Comparison of ENCODE assay signal across 21 cellular contexts in genomic region chr3:128179474-128179819, GRCh38. TPM values are rescaled to one million over a fixed set of nuclear protein-coding genes. Genes with fewer than 3 reads are reported as not detected.
DNase-seq lines count a peak whose midpoint lies in the region; ATAC-seq and TF ChIP-seq lines count a peak whose summit lies in the region.
"Had no signal": no experiment of that assay in that cellular context is flagged by ENCODE, and none has a peak within 500 bp of the region (broad histone marks: within the 10 kb centered on the region; RNA-seq: fewer than 3 reads in every experiment).

No MANE protein-coding gene starts in this region.

- no peaks in the 10 kb centered on the region for H3K27me3 Mint-ChIP-seq in chondrocyte (ENCODE audit: low read depth)
- H3K27me3 Mint-ChIP-seq: activated CD8-positive, alpha-beta memory T cell treated with anti-CD3 and anti-CD28 coated beads, Interleukin-2, amount 10 ng/mL, durations not matched to agents 7 days and 5 days; stimulated activated naive B cell treated with anti-CD40 and anti-IgM and Interleukin-4, amounts not matched to agents 10 μg/mL and 1 μg/mL and 100 μg/mL, for 72 hours had no signal

- H3K27me3 ChIP-seq in MG63 = no peaks in the 10 kb centered on the region
- H3K27me3 ChIP-seq in left lung = no peaks in the 10 kb centered on the region
- no peaks in the 10 kb centered on the region for H3K27me3 ChIP-seq in subcutaneous abdominal adipose tissue (ENCODE audit: control insufficient read depth in 5 of 5, insufficient read depth in 4 of 5, low read length in 5 of 5)
- H3K27me3 ChIP-seq: brain microvascular endothelial cell, right atrium auricular region, transverse colon had no signal

- peak overlapping the region; percentile 6 for H3K4me3 Mint-ChIP-seq in chondrocyte (ENCODE audit: unreplicated experiment)
- H3K4me3 Mint-ChIP-seq: activated CD8-positive, alpha-beta memory T cell treated with anti-CD3 and anti-CD28 coated beads, Interleukin-2, amount 10 ng/mL, durations not matched to agents 7 days and 5 days; stimulated activated naive B cell treated with anti-CD40 and anti-IgM and Interleukin-4, amounts not matched to agents 10 μg/mL and 1 μg/mL and 100 μg/mL, for 72 hours had no signal

- intact Hi-C loops in left lung (cut with DNase I) = loop anchor here in 1 of 2 donors (10.0 kb wide), 1 partner anchor 315 kb away; the partner anchor contains the start of gene GATA2

- H3K27ac Mint-ChIP-seq in chondrocyte (ENCODE audit: unreplicated experiment) = no peak overlapping the region
- H3K27ac Mint-ChIP-seq: activated CD8-positive, alpha-beta memory T cell treated with anti-CD3 and anti-CD28 coated beads, Interleukin-2, amount 10 ng/mL, durations not matched to agents 7 days and 5 days; activated T-helper 2 cell treated with anti-CD3 and anti-CD28 coated beads, Interferon-gamma antibody, Interleukin-2, Interleukin-4, amounts not matched to agents 10 μg/mL and 5 μg/mL and 100 μg/mL, durations not matched to agents 14 hours and 24 hours and 36 hours had no signal

- H3K4me3 ChIP-seq in MG63 (peak overlapping the region; percentile 39; the same call in 1 of the 2 replicates), left lung (no peak overlapping the region), subcutaneous abdominal adipose tissue (ENCODE audit: low read depth in 1 of 5, low read length in 5 of 5) (peak overlapping the region in 3 of 5 donors; percentile 17 to 40 (median 25))
- H3K4me3 ChIP-seq: mucosa of descending colon, PC-9, transverse colon had no signal

- TF ChIP-seq CTCF in chondrocyte (IDR thresholded peaks at IDR 0.05) (no peak), left lung (IDR thresholded peaks at IDR 0.05) (no peak)

- peaks cover 2% of the 10 kb centered on the region for H3K36me3 Mint-ChIP-seq in chondrocyte (ENCODE audit: low read depth)

- H3K9ac ChIP-seq in subcutaneous abdominal adipose tissue (ENCODE audit: low read length in 5 of 5) = peak overlapping the region in 2 of 5 donors; percentile 27 to 34

- H3K4me1 ChIP-seq in left lung (peaks cover 6 to 29% of the 10 kb centered on the region in 2 donors), subcutaneous abdominal adipose tissue (ENCODE audit: control insufficient read depth in 5 of 5, insufficient read depth in 5 of 5, low read length in 5 of 5) (peaks cover 0 to 18% (median 15%) of the 10 kb centered on the region in 5 donors)

- no peak overlapping the region for H3K27ac ChIP-seq in left lung
- H3K27ac ChIP-seq in subcutaneous abdominal adipose tissue (ENCODE audit: low read depth, low read length) = no peak overlapping the region
- H3K27ac ChIP-seq: brain microvascular endothelial cell, PC-9, right atrium auricular region, transverse colon had no signal

- peak; percentile 30 for ATAC-seq in left lung
- no peak for ATAC-seq in activated CD4-positive, CD25-positive, alpha-beta regulatory T cell treated with anti-CD3 and anti-CD28 coated beads, Interleukin-2, amount 50 U/mL, for 24 hours
- ATAC-seq: activated CD8-positive, alpha-beta memory T cell treated with anti-CD3 and anti-CD28 coated beads, Interleukin-2, amount 10 ng/mL, durations not matched to agents 7 days and 5 days; left colon; mucosa of descending colon; stimulated activated naive B cell treated with anti-CD40 and anti-IgM and Interleukin-4, amounts not matched to agents 10 μg/mL and 1 μg/mL and 100 μg/mL, for 72 hours had no signal

- H3K9me3 Mint-ChIP-seq in chondrocyte (ENCODE audit: low read depth) = no peaks in the 10 kb centered on the region
- H3K9me3 Mint-ChIP-seq: activated T-helper 2 cell treated with anti-CD3 and anti-CD28 coated beads, Interferon-gamma antibody, Interleukin-2, Interleukin-4, amounts not matched to agents 10 μg/mL and 5 μg/mL and 100 μg/mL, durations not matched to agents 14 hours and 24 hours and 36 hours had no signal

- DNase-seq in MG63 (no peak), chondrocyte (ENCODE audit: low spot score) (no peak), left lung (no peak), T-helper 9 cell (no peak), NCI-H2107 treated with DMSO at 0.1 percent for 48 hours (lab: John Stamatoyannopoulos, UW; ENCODE audit: unreplicated experiment) (no peak)
- no peak for DNase-seq in activated CD8-positive, alpha-beta memory T cell treated with anti-CD3 and anti-CD28 coated beads, Interleukin-2, amount 50 U/mL, for 4 hours
- DNase-seq: activated CD4-positive, alpha-beta T cell treated with anti-CD3 and anti-CD28 coated beads for 4 hours; activated CD8-positive, alpha-beta memory T cell treated with anti-CD3 and anti-CD28 coated beads, Interleukin-2, amount 10 ng/mL, durations not matched to agents 7 days and 5 days; brain microvascular endothelial cell; dermis blood vessel endothelial cell; DND-41; left colon; mucosa of descending colon; NCI-H2227 treated with DMSO at 0.1 percent for 48 hours; PC-9; stimulated activated naive B cell treated with anti-CD40 and anti-IgM and Interleukin-4, amounts not matched to agents 10 μg/mL and 1 μg/mL and 100 μg/mL, for 72 hours; transverse colon had no signal

- peaks cover 21% of the 10 kb centered on the region for H3K4me1 Mint-ChIP-seq in chondrocyte (ENCODE audit: low read depth)

- H3K9me3 ChIP-seq in MG63 (no peaks in the 10 kb centered on the region), left lung (no peaks in the 10 kb centered on the region), subcutaneous abdominal adipose tissue (ENCODE audit: control insufficient read depth in 5 of 5, low read length in 5 of 5) (no peaks in the 10 kb centered on the region)
- H3K9me3 ChIP-seq: mucosa of descending colon, right atrium auricular region, transverse colon had no signal

- H3K36me3 ChIP-seq in MG63 (no peaks in the 10 kb centered on the region), left lung (no peaks in the 10 kb centered on the region), subcutaneous abdominal adipose tissue (ENCODE audit: control insufficient read depth in 5 of 5, insufficient read depth in 5 of 5, low read length in 5 of 5) (no peaks in the 10 kb centered on the region)
- H3K36me3 ChIP-seq: brain microvascular endothelial cell, right atrium auricular region, transverse colon had no signal

RNA-seq across cellular contexts. Expression of gene EEFSEC, which starts 26.2 kb away (rescaled TPM):
- 6.8 and 12.4 TPM in 2 replicates for total RNA-seq in MG63 (2014; rRNA removed; shearing (Covaris generic); ENCODE audit: low replicate concordance)
- 12.2 to 20.8 TPM (median 12.5 TPM) in 3 replicates for total RNA-seq in chondrocyte
- 10 to 100 TPM; 11.5 to 13.4 TPM for total RNA-seq in left lung

RNA-seq across cellular contexts. Expression of gene RUVBL1, which starts 55.8 kb away (rescaled TPM):
- total RNA-seq in MG63 (2014; rRNA removed; shearing (Covaris generic); ENCODE audit: low replicate concordance) = 207 and 236 TPM in 2 replicates
- total RNA-seq in chondrocyte (18.8 to 32.1 TPM (median 19.5 TPM) in 3 replicates), left lung (10 to 100 TPM; 22.3 to 33.1 TPM)

Comparison
In these comparisons a context has a peak if more than half of its experiments do, and no peak if none do; other contexts are left out.
1. H3K4me3 ChIP-seq: peak in MG63 (single experiment) and subcutaneous abdominal adipose tissue (3 of 5); none in left lung (0 of 2).